Comparison of ENCODE assay signal across 14 cellular contexts in genomic region chr10:98778277-98778759, GRCh38.
"Had no signal": no experiment of that assay in that cellular context is flagged by ENCODE, and none has a peak within 500 bp of the region (broad histone marks: within the 10 kb centered on the region; RNA-seq: fewer than 3 reads in every experiment).

No MANE protein-coding gene starts in this region.

- DNase-seq: activated CD4-positive, alpha-beta memory T cell treated with anti-CD3 and anti-CD28 coated beads, Interleukin-2, amount 10 ng/mL, durations not matched to agents 7 days and 5 days; activated CD4-positive, alpha-beta T cell treated with anti-CD3 and anti-CD28 coated beads for 36 hours; activated CD8-positive, alpha-beta memory T cell treated with anti-CD3 and anti-CD28 coated beads, Interleukin-2, amount 50 U/mL, for 4 hours; activated naive CD4-positive, alpha-beta T cell; dorsolateral prefrontal cortex; foreskin fibroblast; glutamatergic neuron; mesenchymal stem cell; nephron progenitor cell; stimulated activated CD4-positive, alpha-beta T cell treated with anti-CD3 and anti-CD28 coated beads, Interleukin-12 subunit alpha, Interleukin-12 subunit beta, amount 100 ng/mL, for 4 hours; stimulated activated naive CD8-positive, alpha-beta T cell treated with anti-CD3 and anti-CD28 coated beads, Interleukin-15, Interleukin-2, amounts not matched to agents 100 U/mL and 50 U/mL, for 24 hours; T-helper 2 cell; upper lobe of right lung had no signal

- H3K27me3 Mint-ChIP-seq: activated CD4-positive, alpha-beta memory T cell treated with anti-CD3 and anti-CD28 coated beads, Interleukin-2, amount 10 ng/mL, durations not matched to agents 7 days and 5 days; activated CD4-positive, alpha-beta T cell treated with anti-CD3 and anti-CD28 coated beads for 36 hours had no signal

- H3K9me3 Mint-ChIP-seq: activated CD4-positive, alpha-beta memory T cell treated with anti-CD3 and anti-CD28 coated beads, Interleukin-2, amount 10 ng/mL, durations not matched to agents 7 days and 5 days; nephron progenitor cell had no signal

- H3K4me3 Mint-ChIP-seq: activated CD4-positive, alpha-beta memory T cell treated with anti-CD3 and anti-CD28 coated beads, Interleukin-2, amount 10 ng/mL, durations not matched to agents 7 days and 5 days; activated CD4-positive, alpha-beta T cell treated with anti-CD3 and anti-CD28 coated beads for 36 hours; nephron progenitor cell had no signal

- ATAC-seq: activated CD4-positive, alpha-beta T cell treated with anti-CD3 and anti-CD28 coated beads for 36 hours; left lobe of liver; stimulated activated naive CD8-positive, alpha-beta T cell treated with anti-CD3 and anti-CD28 coated beads, Interleukin-15, Interleukin-2, amounts not matched to agents 100 U/mL and 50 U/mL, for 24 hours; upper lobe of right lung had no signal

- H3K27ac Mint-ChIP-seq: activated CD4-positive, alpha-beta memory T cell treated with anti-CD3 and anti-CD28 coated beads, Interleukin-2, amount 10 ng/mL, durations not matched to agents 7 days and 5 days; activated CD4-positive, alpha-beta T cell treated with anti-CD3 and anti-CD28 coated beads for 36 hours had no signal

- H3K4me1 Mint-ChIP-seq: activated CD4-positive, alpha-beta memory T cell treated with anti-CD3 and anti-CD28 coated beads, Interleukin-2, amount 10 ng/mL, durations not matched to agents 7 days and 5 days; activated CD4-positive, alpha-beta T cell treated with anti-CD3 and anti-CD28 coated beads for 36 hours had no signal
